ENCODE assay signal across 10 cellular contexts in genomic region chr3:172341482-172342059, GRCh38.
A peak's percentile ranks its signal among the peaks of the same experiment; 100 is the strongest.
DNase-seq lines count a peak whose midpoint lies in the region; ATAC-seq and TF ChIP-seq lines count a peak whose summit lies in the region.
"Had no signal": no experiment of that assay in that cellular context is flagged by ENCODE, and none has a peak within 500 bp of the region (broad histone marks: within the 10 kb centered on the region; RNA-seq: fewer than 3 reads in every experiment).

No MANE protein-coding gene starts in this region.

- intact Hi-C loops in Caco-2 (cut with micrococcal nuclease; ENCODE audit: unreplicated experiment) (loop anchor here (1.0 to 5.0 kb wide), 5 partner anchors 307 to 694 kb away; no protein-coding TSS in a partner anchor), left lung (cut with DNase I) (no loop called here), upper lobe of right lung (cut with DNase I) (no loop called here)

- H3K27ac Mint-ChIP-seq in Caco-2 (ENCODE audit: unreplicated experiment): no peak overlapping the region
- H3K27ac Mint-ChIP-seq in central memory CD8-positive, alpha-beta T cell (ENCODE audit: low read depth): no peak overlapping the region
- H3K27ac Mint-ChIP-seq: T-helper 1 cell treated with Interleukin-12 subunit alpha and Interleukin-12 subunit beta and Interleukin-4 antibody, amounts not matched to agents 30 μg/mL and 1 μg/mL, for 36 hours had no signal

- POLR2A ChIA-PET in Caco-2 (lab: Charles Lee): no interaction called here

- DNase-seq in Caco-2 (peak in 1 of 2 experiments; percentile 57), KBM-7 (peak; percentile 75), NT2/D1 (ENCODE audit: low read depth, low spot score) (peak; percentile 36), left lung (no peak), upper lobe of right lung (no peak), MG63 (no peak)
- no peak for DNase-seq in central memory CD8-positive, alpha-beta T cell (ENCODE audit: low spot score in 2 of 2)

- CTCF ChIA-PET in Caco-2 (lab: Charles Lee): interaction anchor here (0.6 to 2.0 kb wide), 7 partner anchors 9 to 569 kb away, joined by 3 to 29 read pairs (median 3); no protein-coding TSS in a partner anchor

- BruUV-seq in Caco-2 (replicated peaks; lab: Mats Ljungman, UMichigan): no TSS peak

- H3K4me1 Mint-ChIP-seq in Caco-2 (ENCODE audit: low read depth, unreplicated experiment): no peaks in the 10 kb centered on the region
- H3K4me1 Mint-ChIP-seq in central memory CD8-positive, alpha-beta T cell: no peaks in the 10 kb centered on the region

- H3K27me3 Mint-ChIP-seq in Caco-2 (ENCODE audit: insufficient read depth, unreplicated experiment): no peaks in the 10 kb centered on the region
- H3K27me3 Mint-ChIP-seq in central memory CD8-positive, alpha-beta T cell: no peaks in the 10 kb centered on the region

- H3K9me3 ChIP-seq in Caco-2 (no peaks in the 10 kb centered on the region), NT2/D1 (ENCODE audit: insufficient read depth, low read length) (no peaks in the 10 kb centered on the region), left lung (no peaks in the 10 kb centered on the region), upper lobe of right lung (no peaks in the 10 kb centered on the region), MG63 (no peaks in the 10 kb centered on the region; the same call in 1 of the 2 replicates)

- H3K9ac ChIP-seq in NT2/D1 (ENCODE audit: insufficient read length, low read depth): no peak overlapping the region

- no peak overlapping the region for H3K4me3 Mint-ChIP-seq in Caco-2 (ENCODE audit: unreplicated experiment)
- H3K4me3 Mint-ChIP-seq in central memory CD8-positive, alpha-beta T cell: no peak overlapping the region
- H3K4me3 Mint-ChIP-seq: T-helper 1 cell treated with Interleukin-12 subunit alpha and Interleukin-12 subunit beta and Interleukin-4 antibody, amounts not matched to agents 30 μg/mL and 1 μg/mL, for 36 hours had no signal

- peaks cover 2% of the 10 kb centered on the region; the same call in 1 of the 2 replicates for H3K36me3 ChIP-seq in Caco-2 (ENCODE audit: control insufficient read depth, insufficient read depth, low read length)
- peaks cover 68% of the 10 kb centered on the region for H3K36me3 ChIP-seq in NT2/D1 (ENCODE audit: insufficient read depth, insufficient read length, low read length)
- peaks cover 0 to 100% of the 10 kb centered on the region in 2 donors for H3K36me3 ChIP-seq in left lung
- H3K36me3 ChIP-seq in upper lobe of right lung: peaks cover 91% of the 10 kb centered on the region
- peaks cover 88% of the 10 kb centered on the region for H3K36me3 ChIP-seq in MG63

- H3K9me3 Mint-ChIP-seq in Caco-2 (ENCODE audit: unreplicated experiment): no peaks in the 10 kb centered on the region
- H3K9me3 Mint-ChIP-seq in central memory CD8-positive, alpha-beta T cell: no peaks in the 10 kb centered on the region
- H3K9me3 Mint-ChIP-seq: T-helper 1 cell treated with Interleukin-12 subunit alpha and Interleukin-12 subunit beta and Interleukin-4 antibody, amounts not matched to agents 30 μg/mL and 1 μg/mL, for 36 hours had no signal

- H3K36me3 Mint-ChIP-seq in Caco-2 (ENCODE audit: insufficient read depth, unreplicated experiment): peaks cover 66% of the 10 kb centered on the region
- H3K36me3 Mint-ChIP-seq in central memory CD8-positive, alpha-beta T cell (ENCODE audit: insufficient read depth): peaks cover 32% of the 10 kb centered on the region

- H3K27me3 ChIP-seq in Caco-2 (replicated peaks; ENCODE audit: control insufficient read depth, insufficient read depth, low read length) (no peaks in the 10 kb centered on the region), NT2/D1 (ENCODE audit: insufficient read depth, insufficient read length) (no peaks in the 10 kb centered on the region), left lung (no peaks in the 10 kb centered on the region), upper lobe of right lung (no peaks in the 10 kb centered on the region), MG63 (no peaks in the 10 kb centered on the region)

- no peak overlapping the region for H3K27ac ChIP-seq in left lung
- no peak overlapping the region for H3K27ac ChIP-seq in upper lobe of right lung
- H3K27ac ChIP-seq: skin epidermis had no signal

- H3K4me3 ChIP-seq in Caco-2 (ENCODE audit: low read depth, low read length) (no peak overlapping the region), NT2/D1 (ENCODE audit: insufficient read length, low read depth) (no peak overlapping the region), left lung (no peak overlapping the region), upper lobe of right lung (no peak overlapping the region), MG63 (no peak overlapping the region)
- H3K4me3 ChIP-seq: skin epidermis had no signal

- ATAC-seq in GM19452 (IDR thresholded peaks at IDR 0.05; ENCODE audit: unreplicated experiment): peak; percentile 61
- peak; percentile 54 for ATAC-seq in central memory CD8-positive, alpha-beta T cell (replicated peaks; ENCODE audit: extremely low read depth, poor library complexity, severe bottlenecking)
- peak; percentile 87 for ATAC-seq in left lung
- peak; percentile 87 for ATAC-seq in upper lobe of right lung

- peak; percentile 49 to 54 for TF ChIP-seq CTCF in Caco-2 (IDR thresholded peaks at IDR 0.05; ENCODE audit: insufficient read depth in 1 of 2, low read depth in 1 of 2, low read length in 1 of 2, severe bottlenecking in 1 of 2, unreplicated experiment in 1 of 2)
- peak; percentile 51 to 59 for TF ChIP-seq CTCF in left lung (IDR thresholded peaks at IDR 0.05)
- peak; percentile 73 for TF ChIP-seq CTCF in upper lobe of right lung (IDR thresholded peaks at IDR 0.05)

- no peaks in the 10 kb centered on the region for H3K4me1 ChIP-seq in Caco-2
- no peaks in the 10 kb centered on the region for H3K4me1 ChIP-seq in NT2/D1 (ENCODE audit: insufficient read depth, insufficient read length)
- no peaks in the 10 kb centered on the region for H3K4me1 ChIP-seq in left lung
- no peaks in the 10 kb centered on the region for H3K4me1 ChIP-seq in upper lobe of right lung

- in situ Hi-C loops in KBM-7 (cut with MboI; ENCODE audit: low pct_unique_long_range_greater_than_20kb, low sequenced_read_pairs): no loop called here

Comparison
In these comparisons a context has a peak if more than half of its experiments do, and no peak if none do; other contexts are left out.
1. DNase-seq: peak in KBM-7 (single experiment) and NT2/D1 (single experiment); none in central memory CD8-positive, alpha-beta T cell (0 of 2), left lung (0 of 2), upper lobe of right lung (single experiment) and MG63 (single experiment).
2. Peak in every context shown above with its lines, with median percentiles within 50 percentile points of each other: CTCF ChIP-seq and ATAC-seq.